12 cellular contexts compared by ENCODE assay signal in genomic region chr1:94395748-94396309, GRCh38.
"Had no signal": no experiment of that assay in that cellular context is flagged by ENCODE, and none has a peak within 500 bp of the region (broad histone marks: within the 10 kb centered on the region; RNA-seq: fewer than 3 reads in every experiment).

No MANE protein-coding gene starts in this region.

- H3K4me1 Mint-ChIP-seq: nephron, T-cell had no signal

- H3K36me3 ChIP-seq: WERI-Rb-1 had no signal

- H3K27ac Mint-ChIP-seq: activated CD8-positive, alpha-beta T cell treated with anti-CD3 and anti-CD28 coated beads, Interleukin-2, amount 10 ng/mL, durations not matched to agents 7 days and 5 days; stimulated activated naive CD8-positive, alpha-beta T cell treated with anti-CD3 and anti-CD28 coated beads, Interleukin-15, Interleukin-2, amounts not matched to agents 100 ng/mL and 50 ng/mL, for 24 hours; T-cell had no signal

- H3K4me3 ChIP-seq: lung had no signal

- ATAC-seq: activated CD8-positive, alpha-beta T cell treated with anti-CD3 and anti-CD28 coated beads, Interleukin-2, amount 10 ng/mL, durations not matched to agents 7 days and 5 days; left cardiac atrium; T-cell had no signal

- DNase-seq: activated CD4-positive, alpha-beta T cell treated with anti-CD3 and anti-CD28 coated beads for 4 hours; activated CD8-positive, alpha-beta memory T cell treated with anti-CD3 and anti-CD28 coated beads, Interleukin-2, amount 50 U/mL, for 48 hours; activated CD8-positive, alpha-beta T cell treated with anti-CD3 and anti-CD28 coated beads, Interleukin-2, amount 10 ng/mL, durations not matched to agents 7 days and 5 days; central memory CD4-positive, alpha-beta T cell; left cardiac atrium; stimulated activated CD4-positive, alpha-beta T cell treated with anti-CD3 and anti-CD28 coated beads, Interleukin-2, amount 100 ng/mL, for 48 hours; T-cell; T1000; WERI-Rb-1 had no signal

- H3K27ac ChIP-seq: WERI-Rb-1 had no signal

- H3K4me3 Mint-ChIP-seq: activated CD8-positive, alpha-beta T cell treated with anti-CD3 and anti-CD28 coated beads, Interleukin-2, amount 10 ng/mL, durations not matched to agents 7 days and 5 days; nephron; stimulated activated naive CD8-positive, alpha-beta T cell treated with anti-CD3 and anti-CD28 coated beads, Interleukin-15, Interleukin-2, amounts not matched to agents 100 ng/mL and 50 ng/mL, for 24 hours; T-cell had no signal

- H3K36me3 Mint-ChIP-seq: T-cell had no signal

- H3K9me3 Mint-ChIP-seq: T-cell had no signal
